14 cellular contexts compared by ENCODE assay signal in genomic region chr9:68338000-68338399, GRCh38. TPM values are rescaled to one million over a fixed set of nuclear protein-coding genes. Genes with fewer than 3 reads are reported as not detected.
"Had no signal": no experiment of that assay in that cellular context is flagged by ENCODE, and none has a peak within 500 bp of the region (broad histone marks: within the 10 kb centered on the region; RNA-seq: fewer than 3 reads in every experiment).

No MANE protein-coding gene starts in this region.

RNA-seq across cellular contexts. Expression of gene PGM5, which starts 18.4 kb away (rescaled TPM):
- total RNA-seq: activated B cell treated with CpG ODN at 0.5 μM for 24 hours; activated CD4-positive, alpha-beta memory T cell treated with anti-CD3 and anti-CD28 coated beads for 36 hours; activated CD4-positive, alpha-beta memory T cell treated with anti-CD3 and anti-CD28 coated beads, Interleukin-2, amount 10 ng/mL, durations not matched to agents 7 days and 5 days; activated CD4-positive, alpha-beta T cell treated with anti-CD3 and anti-CD28 coated beads for 36 hours; activated CD4-positive, alpha-beta T cell treated with anti-CD3 and anti-CD28 coated beads, Interleukin-2, amount 10 ng/mL, durations not matched to agents 24 days and 14 days; activated CD4-positive, alpha-beta T cell treated with anti-CD3 and anti-CD28 coated beads, Interleukin-2, amount 10 ng/mL, durations not matched to agents 7 days and 5 days; activated CD8-positive, alpha-beta memory T cell treated with anti-CD3 and anti-CD28 coated beads for 36 hours; activated CD8-positive, alpha-beta memory T cell treated with anti-CD3 and anti-CD28 coated beads, Interleukin-2, amount 10 ng/mL, durations not matched to agents 7 days and 5 days; activated CD8-positive, alpha-beta T cell treated with anti-CD3 and anti-CD28 coated beads for 36 hours; activated CD8-positive, alpha-beta T cell treated with anti-CD3 and anti-CD28 coated beads, Interleukin-2, amount 10 ng/mL, durations not matched to agents 7 days and 5 days; T-helper 1 cell treated with Interleukin-12 subunit alpha and Interleukin-12 subunit beta and Interleukin-4 antibody, amounts not matched to agents 30 ng/mL and 1 ng/mL, for 36 hours; T-helper 2 cell treated with Interferon-gamma antibody and Interleukin-4, amounts not matched to agents 100 ng/mL and 5 ng/mL, for 36 hours had no signal

RNA-seq across cellular contexts. Expression of gene FOXD4L3, which starts 35.3 kb away (rescaled TPM):
- total RNA-seq: activated B cell treated with CpG ODN at 0.5 μM for 24 hours; activated CD4-positive, alpha-beta memory T cell treated with anti-CD3 and anti-CD28 coated beads for 36 hours; activated CD4-positive, alpha-beta memory T cell treated with anti-CD3 and anti-CD28 coated beads, Interleukin-2, amount 10 ng/mL, durations not matched to agents 7 days and 5 days; activated CD4-positive, alpha-beta T cell treated with anti-CD3 and anti-CD28 coated beads for 36 hours; activated CD4-positive, alpha-beta T cell treated with anti-CD3 and anti-CD28 coated beads, Interleukin-2, amount 10 ng/mL, durations not matched to agents 24 days and 14 days; T-helper 17 cell; T-helper 2 cell treated with Interferon-gamma antibody and Interleukin-4, amounts not matched to agents 100 ng/mL and 5 ng/mL, for 36 hours; WTC11 had no signal
